Comparison of ENCODE assay signal across 1 cellular context in the genomic region with DNA sequence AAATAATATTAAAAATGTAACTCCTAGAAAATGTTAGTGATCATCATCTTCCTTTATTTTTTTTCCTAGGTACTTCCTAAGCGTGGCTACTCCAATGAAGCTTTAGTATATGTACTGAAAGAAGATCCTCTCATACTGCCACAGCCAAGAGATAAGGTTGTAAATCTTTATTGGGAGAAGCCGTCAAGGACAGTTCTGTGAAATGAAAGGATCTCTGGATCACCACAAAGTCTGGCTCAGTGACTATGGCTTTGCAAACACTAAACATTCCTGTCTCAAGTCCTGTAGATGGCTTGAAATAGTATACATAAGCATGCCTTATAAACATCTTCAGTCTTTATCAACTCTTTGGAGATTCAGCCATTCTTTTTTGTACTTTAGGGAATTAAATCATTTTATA.
TF ChIP-seq lines count a peak whose summit lies in the region.

No MANE protein-coding gene starts in this region.

TF ChIP-seq in K562, 482 proteins besides CTCF, POLR2A, EP300 and RAD21 (continued from another document):
- TF ChIP-seq PBX2 (CRISPR knock-in tag; IDR thresholded peaks at IDR 0.05; ENCODE audit: low read depth), result no peak
- peak; percentile 88 for TF ChIP-seq PBX2 (tag; conservative IDR thresholded peaks at IDR 0.05; ENCODE audit: low read depth)
- TF ChIP-seq MECOM (CRISPR knock-in tag; IDR thresholded peaks at IDR 0.05), result peak; percentile 99
- TF ChIP-seq PKNOX1 (IDR thresholded peaks at IDR 0.05), result peak; percentile 89
- TF ChIP-seq BACH1 (tag; IDR thresholded peaks at IDR 0.05), result no peak
- no peak for TF ChIP-seq SMARCA4 (IDR thresholded peaks at IDR 0.05)
- TF ChIP-seq MEIS2 (IDR thresholded peaks at IDR 0.05; ENCODE audit: partially characterized antibody), result peak; percentile 96
